In genomic region chr1:12166834-12167492, GRCh38 we compare ENCODE assay signal across 9 cellular contexts. TPM values are rescaled to one million over a fixed set of nuclear protein-coding genes. Genes with fewer than 3 reads are reported as not detected.
A peak's percentile ranks its signal among the peaks of the same experiment; 100 is the strongest.
DNase-seq lines count a peak whose midpoint lies in the region; ATAC-seq and TF ChIP-seq lines count a peak whose summit lies in the region.
"Had no signal": no experiment of that assay in that cellular context is flagged by ENCODE, and none has a peak within 500 bp of the region (broad histone marks: within the 10 kb centered on the region; RNA-seq: fewer than 3 reads in every experiment).

Gene TNFRSF1B (plus strand): TSS chr1:12166991. CDS start chr1:12167092, 101 bp downstream.

- H3K27me3 Mint-ChIP-seq in osteocyte (ENCODE audit: unreplicated experiment), result no peaks in the 10 kb centered on the region

- H3K27me3 ChIP-seq in PC-3 (ENCODE audit: low read length) (no peaks in the 10 kb centered on the region), foreskin keratinocyte (peaks cover 52% of the 10 kb centered on the region)

- TF ChIP-seq CTCF in PC-3 (conservative IDR thresholded peaks at IDR 0.05; ENCODE audit: low read depth, low read length) (no peak), foreskin keratinocyte (conservative IDR thresholded peaks at IDR 0.05) (no peak), osteocyte (IDR thresholded peaks at IDR 0.05) (no peak)

- H3K4me1 ChIP-seq in PC-3 (ENCODE audit: insufficient read depth, low read length), result peaks cover 7% of the 10 kb centered on the region
- H3K4me1 ChIP-seq in foreskin keratinocyte, result peaks cover under 1% of the 10 kb centered on the region
- H3K4me1 ChIP-seq in urinary bladder (ENCODE audit: insufficient read depth), result no peaks in the 10 kb centered on the region

- peak within 1 kb of the TSS; percentile 5 for H3K27ac Mint-ChIP-seq in osteocyte (ENCODE audit: unreplicated experiment)

- H3K36me3 ChIP-seq in PC-3 (ENCODE audit: low read depth, low read length) (no peaks in the 10 kb centered on the region), urinary bladder (ENCODE audit: insufficient read depth) (no peaks in the 10 kb centered on the region)

- H3K79me2 ChIP-seq in PC-3 (ENCODE audit: low read length), result no peaks in the 10 kb centered on the region

- CTCF ChIA-PET in PC-3 (lab: Charles Lee), result no interaction called here

- no peaks in the 10 kb centered on the region for H4K20me1 ChIP-seq in PC-3 (ENCODE audit: low read length)

- no peaks in the 10 kb centered on the region for H3F3A ChIP-seq in PC-3 (ENCODE audit: low read length, unreplicated experiment)

- H3K4me1 Mint-ChIP-seq in osteocyte (ENCODE audit: unreplicated experiment), result peaks cover 42% of the 10 kb centered on the region

- peak within 1 kb of the TSS; percentile 73 for H3K4me3 Mint-ChIP-seq in osteocyte (ENCODE audit: unreplicated experiment)

- POLR2A ChIA-PET in PC-3 (lab: Charles Lee; ENCODE audit: unreplicated experiment), result no interaction called here

- H3K4me2 ChIP-seq in PC-3 (ENCODE audit: low read length), result peak within 1 kb of the TSS; percentile 56; the same call in 1 of the 2 replicates

- no peaks in the 10 kb centered on the region for H3K9me3 Mint-ChIP-seq in osteocyte (ENCODE audit: unreplicated experiment)

- no peaks in the 10 kb centered on the region for H3K36me3 Mint-ChIP-seq in osteocyte (ENCODE audit: unreplicated experiment)

- no peak within 1 kb of the TSS for H3K9ac ChIP-seq in PC-3 (ENCODE audit: low read length)

- intact Hi-C loops in PC-3 (cut with micrococcal nuclease), result no loop called here

- DNase-seq in GDM1 (lab: John Stamatoyannopoulos, UW) (peak; percentile 35), PC-3 (peak; percentile 10), foreskin keratinocyte (no peak), osteocyte (ENCODE audit: extremely low spot score, unreplicated experiment) (no peak), kidney glomerular epithelial cell (lab: John Stamatoyannopoulos, UW) (no peak)
- DNase-seq in activated effector memory CD4-positive, alpha-beta T cell treated with Interleukin-2 at 50 U/mL for 16 hours, result peak; percentile 58

- no TSS peak for BruUV-seq in PC-3 (replicated peaks; lab: Mats Ljungman, UMichigan)

- WGBS in urinary bladder, result 3% methylated on average over 78 of the region's 79 CpGs

- H3K4me3 ChIP-seq in PC-3 (ENCODE audit: low read length), result peak within 1 kb of the TSS; percentile 30; the same call in 1 of the 2 replicates
- peak within 1 kb of the TSS; percentile 82 for H3K4me3 ChIP-seq in urinary bladder (ENCODE audit: low read depth, low read length)

- H3K27ac ChIP-seq in PC-3 (ENCODE audit: low read length) (no peak within 1 kb of the TSS), foreskin keratinocyte (no peak within 1 kb of the TSS), urinary bladder (ENCODE audit: low read depth) (peak within 1 kb of the TSS; percentile 83)
- H3K27ac ChIP-seq: epithelial cell of prostate had no signal

- ATAC-seq in GM21825 (IDR thresholded peaks at IDR 0.05; ENCODE audit: unreplicated experiment), result peak; percentile 47
- ATAC-seq in PC-3, result peak; percentile 11; the same call in 1 of the 2 replicates
- peak; percentile 30 for ATAC-seq in foreskin keratinocyte

- H3K9me2 ChIP-seq in PC-3 (replicated peaks; ENCODE audit: low read length), result no peaks in the 10 kb centered on the region

- no peak within 1 kb of the TSS for H2AFZ ChIP-seq in PC-3 (ENCODE audit: low read length)

- no peaks in the 10 kb centered on the region for H3K9me3 ChIP-seq in PC-3 (ENCODE audit: low read length)

RNA-seq across cellular contexts. Expression of gene TNFRSF1B, which starts in this region (rescaled TPM):
- total RNA-seq in PC-3 (2014; rRNA removed) (0.29 and 1.3 TPM in 2 replicates), foreskin keratinocyte (0.07 and 0.14 TPM in 2 replicates), osteocyte (3.7 and 7.4 TPM in 2 replicates), urinary bladder (11.7 TPM)
- polyA plus RNA-seq in foreskin keratinocyte (0.02 and 0.03 TPM in 2 replicates), urinary bladder (30.8 TPM)

Comparison
In these comparisons a context has a peak if more than half of its experiments do, and no peak if none do; other contexts are left out.
1. RNA of gene TNFRSF1B (polyA plus RNA-seq): 30.8 TPM in urinary bladder (single experiment); 0.02 to 0.03 TPM in foreskin keratinocyte; every median in the first group is over 10 times any median in the second.
2. Peak in ATAC-seq in foreskin keratinocyte; RNA of the gene not detected or under 1 TPM.
3. DNase-seq: peak in GDM1 (single experiment), PC-3 (single experiment) and activated effector memory CD4-positive, alpha-beta T cell treated with Interleukin-2 at 50 U/mL for 16 hours (single experiment); none in foreskin keratinocyte (0 of 2), osteocyte (single experiment) and kidney glomerular epithelial cell (single experiment).
4. Peak in every context shown above with its lines, with median percentiles within 50 percentile points of each other: ATAC-seq.